1 cellular context compared by ENCODE assay signal in the genomic region with DNA sequence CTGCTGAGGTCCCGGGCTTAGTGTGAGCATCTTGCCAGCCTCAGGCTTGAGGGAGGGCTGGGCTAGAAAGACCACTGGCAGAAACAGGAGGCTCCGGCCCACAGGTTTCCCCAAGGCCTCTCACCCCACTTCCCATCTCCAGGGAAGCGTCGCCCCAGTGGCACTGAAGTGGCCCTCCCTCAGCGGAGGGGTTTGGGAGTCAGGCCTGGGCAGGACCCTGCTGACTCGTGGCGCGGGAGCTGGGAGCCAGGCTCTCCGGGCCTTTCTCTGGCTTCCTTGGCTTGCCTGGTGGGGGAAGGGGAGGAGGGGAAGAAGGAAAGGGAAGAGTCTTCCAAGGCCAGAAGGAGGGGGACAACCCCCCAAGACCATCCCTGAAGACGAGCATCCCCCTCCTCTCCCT.
TF ChIP-seq lines count a peak whose summit lies in the region.

No MANE protein-coding gene starts in this region.

TF ChIP-seq in IMR-90, 13 proteins besides CTCF, POLR2A, EP300 and RAD21:
- TF ChIP-seq, protein P1, sequence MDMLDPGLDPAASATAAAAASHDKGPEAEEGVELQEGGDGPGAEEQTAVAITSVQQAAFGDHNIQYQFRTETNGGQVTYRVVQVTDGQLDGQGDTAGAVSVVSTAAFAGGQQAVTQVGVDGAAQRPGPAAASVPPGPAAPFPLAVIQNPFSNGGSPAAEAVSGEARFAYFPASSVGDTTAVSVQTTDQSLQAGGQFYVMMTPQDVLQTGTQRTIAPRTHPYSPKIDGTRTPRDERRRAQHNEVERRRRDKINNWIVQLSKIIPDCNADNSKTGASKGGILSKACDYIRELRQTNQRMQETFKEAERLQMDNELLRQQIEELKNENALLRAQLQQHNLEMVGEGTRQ (IDR thresholded peaks at IDR 0.05; ENCODE audit: low read depth, low read length): no peak
- no peak for TF ChIP-seq MAZ (IDR thresholded peaks at IDR 0.05; ENCODE audit: borderline replicate concordance, low read depth, low read length)
- TF ChIP-seq CEBPB (IDR thresholded peaks at IDR 0.05; ENCODE audit: low read depth, low read length): no peak
- TF ChIP-seq NFE2L2 (IDR thresholded peaks at IDR 0.05; ENCODE audit: low read depth, low read length): no peak
- no peak for TF ChIP-seq BHLHE40 (IDR thresholded peaks at IDR 0.05; ENCODE audit: low read depth, low read length)
- TF ChIP-seq SMC3 (IDR thresholded peaks at IDR 0.05; ENCODE audit: low read depth, low read length): no peak
- TF ChIP-seq RFX5 (IDR thresholded peaks at IDR 0.05; ENCODE audit: low read depth, low read length): no peak
- no peak for TF ChIP-seq MAFK (IDR thresholded peaks at IDR 0.05; ENCODE audit: low read depth, low read length)
- TF ChIP-seq, protein P2, sequence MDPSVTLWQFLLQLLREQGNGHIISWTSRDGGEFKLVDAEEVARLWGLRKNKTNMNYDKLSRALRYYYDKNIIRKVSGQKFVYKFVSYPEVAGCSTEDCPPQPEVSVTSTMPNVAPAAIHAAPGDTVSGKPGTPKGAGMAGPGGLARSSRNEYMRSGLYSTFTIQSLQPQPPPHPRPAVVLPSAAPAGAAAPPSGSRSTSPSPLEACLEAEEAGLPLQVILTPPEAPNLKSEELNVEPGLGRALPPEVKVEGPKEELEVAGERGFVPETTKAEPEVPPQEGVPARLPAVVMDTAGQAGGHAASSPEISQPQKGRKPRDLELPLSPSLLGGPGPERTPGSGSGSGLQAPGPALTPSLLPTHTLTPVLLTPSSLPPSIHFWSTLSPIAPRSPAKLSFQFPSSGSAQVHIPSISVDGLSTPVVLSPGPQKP (IDR thresholded peaks at IDR 0.05; ENCODE audit: borderline replicate concordance, low read depth, low read length): no peak
- no peak for TF ChIP-seq MXI1 (IDR thresholded peaks at IDR 0.05; ENCODE audit: borderline replicate concordance, low read depth, low read length)
- no peak for TF ChIP-seq CHD1 (IDR thresholded peaks at IDR 0.05; ENCODE audit: low read depth, low read length)
TF ChIP-seq in IMR-90: peak in this region for 0.
